Comparison of ENCODE assay signal across 11 cellular contexts in the genomic region with DNA sequence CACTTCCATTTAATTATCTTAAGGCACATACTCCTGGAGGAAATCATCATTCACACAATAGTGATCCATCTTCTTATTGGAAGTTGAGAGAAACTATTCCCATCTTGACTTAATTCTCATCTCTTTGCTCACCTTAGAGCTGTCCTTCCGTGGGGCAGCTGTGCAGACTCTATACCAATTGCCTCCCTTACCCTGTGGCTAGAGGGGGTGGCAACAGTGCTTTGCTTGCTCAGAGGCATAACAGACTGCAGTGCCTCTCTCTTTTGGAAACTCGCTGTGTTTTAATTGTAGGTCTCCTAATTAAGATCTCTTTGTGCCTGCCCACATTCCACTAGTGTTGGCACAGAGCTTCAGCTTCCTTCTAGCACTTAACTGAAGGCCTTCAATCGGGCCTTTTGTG. TPM values are rescaled to one million over a fixed set of nuclear protein-coding genes. Genes with fewer than 3 reads are reported as not detected.
DNase-seq lines count a peak whose midpoint lies in the region; ATAC-seq and TF ChIP-seq lines count a peak whose summit lies in the region.
"Had no signal": no experiment of that assay in that cellular context is flagged by ENCODE, and none has a peak within 500 bp of the region (broad histone marks: within the 10 kb centered on the region; RNA-seq: fewer than 3 reads in every experiment).

No MANE protein-coding gene starts in this region.

- H3K27ac Mint-ChIP-seq in activated T-cell treated with anti-CD3 and anti-CD28 coated beads, Interleukin-2, amount 50 U/mL, for 72 hours = peak overlapping the region; percentile 16
- peak overlapping the region; percentile 10 for H3K27ac Mint-ChIP-seq in dendritic cell treated with granulocyte-macrophage colony-stimulating factor and Interleukin-4, amounts not matched to agents 40 ng/mL and 50 ng/mL, for 4 days
- H3K27ac Mint-ChIP-seq in stimulated activated naive B cell treated with anti-CD40 and anti-IgM and Interleukin-4, amounts not matched to agents 10 μg/mL and 1 μg/mL and 100 μg/mL, for 72 hours = peak overlapping the region; percentile 20

- peaks cover 81% of the 10 kb centered on the region for H3K4me1 Mint-ChIP-seq in activated T-cell treated with anti-CD3 and anti-CD28 coated beads, Interleukin-2, amount 50 U/mL, for 72 hours (ENCODE audit: low read depth)
- H3K4me1 Mint-ChIP-seq in dendritic cell treated with granulocyte-macrophage colony-stimulating factor and Interleukin-4, amounts not matched to agents 40 ng/mL and 50 ng/mL, for 4 days (ENCODE audit: low read depth) = peaks cover 78% of the 10 kb centered on the region
- H3K4me1 Mint-ChIP-seq in stimulated activated naive B cell treated with anti-CD40 and anti-IgM and Interleukin-4, amounts not matched to agents 10 μg/mL and 1 μg/mL and 100 μg/mL, for 72 hours = peaks cover 47 to 91% of the 10 kb centered on the region in 2 donors

- intact Hi-C loops in dendritic cell treated with granulocyte-macrophage colony-stimulating factor and Interleukin-4, amounts not matched to agents 40 ng/mL and 50 ng/mL, for 4 days (cut with micrococcal nuclease) = no loop called here
- intact Hi-C loops in sciatic nerve (cut with DNase I) = no loop called here

- ATAC-seq in activated T-cell treated with anti-CD3 and anti-CD28 coated beads, Interleukin-2, amount 50 U/mL, for 72 hours (replicated peaks in 1 of 2) = peak in 1 of 2 donors; percentile 16
- no peak for ATAC-seq in stimulated activated naive B cell treated with anti-CD40 and anti-IgM and Interleukin-4, amounts not matched to agents 10 μg/mL and 1 μg/mL and 100 μg/mL, for 72 hours (replicated peaks)
- ATAC-seq in sciatic nerve = no peak
- ATAC-seq: activated naive CD4-positive, alpha-beta T cell treated with anti-CD3 and anti-CD28 coated beads, Interleukin-2, amount 50 U/mL, for 72 hours; K562; left lobe of liver had no signal

- peak overlapping the region; percentile 32; the same call in 1 of the 2 replicates for H3K4me2 ChIP-seq in OCI-LY1 (ENCODE audit: low read length)

- peaks cover 12% of the 10 kb centered on the region for H3K36me3 ChIP-seq in OCI-LY1 (ENCODE audit: insufficient read depth, low read length)

- DNase-seq in activated T-cell treated with anti-CD3 and anti-CD28 coated beads, Interleukin-2, amount 50 U/mL, for 72 hours = peak; percentile 8 to 19
- DNase-seq in activated T-cell treated with anti-CD3 and anti-CD28 coated beads for 4 hours (no peak), epidermal melanocyte (ENCODE audit: insufficient read length, low spot score) (no peak), KBM-7 (no peak), sciatic nerve (ENCODE audit: low spot score) (no peak)
- DNase-seq in stimulated activated naive B cell treated with anti-CD40 and anti-IgM and Interleukin-4, amounts not matched to agents 10 μg/mL and 1 μg/mL and 100 μg/mL, for 72 hours = no peak

- TF ChIP-seq CTCF in OCI-LY1 (IDR thresholded peaks at IDR 0.05; ENCODE audit: low read length) = no peak

- no peaks in the 10 kb centered on the region for H3K9me2 ChIP-seq in OCI-LY1 (ENCODE audit: low read depth, low read length)

- no peaks in the 10 kb centered on the region for H3K9me3 ChIP-seq in OCI-LY1 (ENCODE audit: low read length)

- H2AFZ ChIP-seq in OCI-LY1 (ENCODE audit: low read length) = no peak overlapping the region

- H3K4me1 ChIP-seq in OCI-LY1 (ENCODE audit: insufficient read depth, low read length, severe bottlenecking) = peaks cover 60% of the 10 kb centered on the region

- H3K9ac ChIP-seq in OCI-LY1 (ENCODE audit: low read length) = no peak overlapping the region; the same call in 1 of the 2 replicates

- no peak overlapping the region for H3K4me3 ChIP-seq in OCI-LY1 (ENCODE audit: low read depth, low read length, poor library complexity, severe bottlenecking)
- H3K4me3 ChIP-seq: K562 had no signal

- no peaks in the 10 kb centered on the region for H4K20me1 ChIP-seq in OCI-LY1 (ENCODE audit: insufficient read depth, low read length)

- H3K27me3 ChIP-seq in OCI-LY1 (ENCODE audit: insufficient read depth, low read length) = no peaks in the 10 kb centered on the region

- peaks cover 91% of the 10 kb centered on the region for H3K79me2 ChIP-seq in OCI-LY1 (ENCODE audit: insufficient read depth, low read length)

- no peaks in the 10 kb centered on the region for H3K9me3 Mint-ChIP-seq in activated T-cell treated with anti-CD3 and anti-CD28 coated beads, Interleukin-2, amount 50 U/mL, for 72 hours
- H3K9me3 Mint-ChIP-seq in dendritic cell treated with granulocyte-macrophage colony-stimulating factor and Interleukin-4, amounts not matched to agents 40 ng/mL and 50 ng/mL, for 4 days = no peaks in the 10 kb centered on the region
- no peaks in the 10 kb centered on the region for H3K9me3 Mint-ChIP-seq in stimulated activated naive B cell treated with anti-CD40 and anti-IgM and Interleukin-4, amounts not matched to agents 10 μg/mL and 1 μg/mL and 100 μg/mL, for 72 hours
- H3K9me3 Mint-ChIP-seq: activated naive CD4-positive, alpha-beta T cell treated with anti-CD3 and anti-CD28 coated beads, Interleukin-2, amount 50 U/mL, for 72 hours had no signal

- in situ Hi-C loops in KBM-7 (cut with MboI; ENCODE audit: low pct_unique_long_range_greater_than_20kb, low sequenced_read_pairs) = no loop called here

- H3K27ac ChIP-seq in OCI-LY1 (ENCODE audit: low read depth, low read length, poor library complexity, severe bottlenecking) = no peak overlapping the region

- no peaks in the 10 kb centered on the region for H3K27me3 Mint-ChIP-seq in activated T-cell treated with anti-CD3 and anti-CD28 coated beads, Interleukin-2, amount 50 U/mL, for 72 hours (ENCODE audit: low read depth)
- H3K27me3 Mint-ChIP-seq in dendritic cell treated with granulocyte-macrophage colony-stimulating factor and Interleukin-4, amounts not matched to agents 40 ng/mL and 50 ng/mL, for 4 days = no peaks in the 10 kb centered on the region
- H3K27me3 Mint-ChIP-seq in stimulated activated naive B cell treated with anti-CD40 and anti-IgM and Interleukin-4, amounts not matched to agents 10 μg/mL and 1 μg/mL and 100 μg/mL, for 72 hours = no peaks in the 10 kb centered on the region

- H3F3A ChIP-seq in OCI-LY1 (ENCODE audit: insufficient read depth, low read length) = no peaks in the 10 kb centered on the region

- H3K4me3 Mint-ChIP-seq in activated T-cell treated with anti-CD3 and anti-CD28 coated beads, Interleukin-2, amount 50 U/mL, for 72 hours = peak overlapping the region; percentile 71 to 94
- H3K4me3 Mint-ChIP-seq in dendritic cell treated with granulocyte-macrophage colony-stimulating factor and Interleukin-4, amounts not matched to agents 40 ng/mL and 50 ng/mL, for 4 days = no peak overlapping the region
- H3K4me3 Mint-ChIP-seq in stimulated activated naive B cell treated with anti-CD40 and anti-IgM and Interleukin-4, amounts not matched to agents 10 μg/mL and 1 μg/mL and 100 μg/mL, for 72 hours = no peak overlapping the region

- peaks cover 7 to 17% of the 10 kb centered on the region in 2 donors for H3K36me3 Mint-ChIP-seq in activated T-cell treated with anti-CD3 and anti-CD28 coated beads, Interleukin-2, amount 50 U/mL, for 72 hours (ENCODE audit: insufficient read depth in 2 of 2)
- peaks cover 20% of the 10 kb centered on the region for H3K36me3 Mint-ChIP-seq in dendritic cell treated with granulocyte-macrophage colony-stimulating factor and Interleukin-4, amounts not matched to agents 40 ng/mL and 50 ng/mL, for 4 days (ENCODE audit: low read depth)
- H3K36me3 Mint-ChIP-seq in stimulated activated naive B cell treated with anti-CD40 and anti-IgM and Interleukin-4, amounts not matched to agents 10 μg/mL and 1 μg/mL and 100 μg/mL, for 72 hours = peaks cover 11 to 15% of the 10 kb centered on the region in 2 donors

RNA-seq across cellular contexts. Expression of gene KMT2A, which starts 5.5 kb away (rescaled TPM):
- 100 to 1,000 TPM; 106 to 124 TPM for total RNA-seq in activated T-cell treated with anti-CD3 and anti-CD28 coated beads, Interleukin-2, amount 50 U/mL, for 72 hours
- total RNA-seq in sciatic nerve = 132 TPM

RNA-seq across cellular contexts. Expression of gene ATP5MG, which starts 40.4 kb away (rescaled TPM):
- 100 to 1,000 TPM; 176 to 225 TPM for total RNA-seq in activated T-cell treated with anti-CD3 and anti-CD28 coated beads, Interleukin-2, amount 50 U/mL, for 72 hours
- total RNA-seq in sciatic nerve = 117 TPM

Comparison
In these comparisons a context has a peak if more than half of its experiments do, and no peak if none do; other contexts are left out.
1. DNase-seq: peak in activated T-cell treated with anti-CD3 and anti-CD28 coated beads, Interleukin-2, amount 50 U/mL, for 72 hours (2 of 2); none in activated T-cell treated with anti-CD3 and anti-CD28 coated beads for 4 hours (single experiment), stimulated activated naive B cell treated with anti-CD40 and anti-IgM and Interleukin-4, amounts not matched to agents 10 μg/mL and 1 μg/mL and 100 μg/mL, for 72 hours (single experiment), epidermal melanocyte (single experiment), KBM-7 (single experiment) and sciatic nerve (single experiment).
2. H3K4me3 Mint-ChIP-seq: peak in activated T-cell treated with anti-CD3 and anti-CD28 coated beads, Interleukin-2, amount 50 U/mL, for 72 hours (2 of 2); none in dendritic cell treated with granulocyte-macrophage colony-stimulating factor and Interleukin-4, amounts not matched to agents 40 ng/mL and 50 ng/mL, for 4 days (single experiment) and stimulated activated naive B cell treated with anti-CD40 and anti-IgM and Interleukin-4, amounts not matched to agents 10 μg/mL and 1 μg/mL and 100 μg/mL, for 72 hours (0 of 2).
3. Peak in every context shown above with its lines, with median percentiles within 50 percentile points of each other: H3K27ac Mint-ChIP-seq.